ENCODE assay signal across 8 cellular contexts in genomic region chr14:59360923-59361794, GRCh38.
DNase-seq lines count a peak whose midpoint lies in the region; ATAC-seq and TF ChIP-seq lines count a peak whose summit lies in the region.

No MANE protein-coding gene starts in this region.

- no peak for TF ChIP-seq CTCF in LNCaP clone FGC (IDR thresholded peaks at IDR 0.05; ENCODE audit: control insufficient read depth, extremely low read depth, insufficient read depth)
- TF ChIP-seq CTCF in fibroblast of the aortic adventitia (IDR thresholded peaks at IDR 0.05; ENCODE audit: insufficient read depth, low read length): no peak
- no peak for TF ChIP-seq CTCF in sigmoid colon (IDR thresholded peaks at IDR 0.05)

- no peaks in the 10 kb centered on the region for H3K9me3 Mint-ChIP-seq in activated T-helper 1 cell treated with anti-CD3 and anti-CD28 coated beads, Interleukin-12 subunit alpha, Interleukin-12 subunit beta, Interleukin-2, Interleukin-4 antibody, amounts not matched to agents 30 ng/mL and 10 ng/mL and 1 ng/mL, durations not matched to agents 14 hours and 24 hours and 36 hours

- TF ChIP-seq POLR2A in sigmoid colon (IDR thresholded peaks at IDR 0.05): no peak

- no peak overlapping the region for H3K4me3 Mint-ChIP-seq in activated T-helper 1 cell treated with anti-CD3 and anti-CD28 coated beads, Interleukin-12 subunit alpha, Interleukin-12 subunit beta, Interleukin-2, Interleukin-4 antibody, amounts not matched to agents 30 ng/mL and 10 ng/mL and 1 ng/mL, durations not matched to agents 14 hours and 24 hours and 36 hours

- H3K4me2 ChIP-seq in BLaER1: peak overlapping the region; percentile 54; the same call in 1 of the 2 replicates

- no peak for ATAC-seq in HG03354 (IDR thresholded peaks at IDR 0.05; ENCODE audit: poor library complexity, severe bottlenecking, unreplicated experiment)

- no peaks in the 10 kb centered on the region for H3K27me3 ChIP-seq in BLaER1
- no peaks in the 10 kb centered on the region for H3K27me3 ChIP-seq in sigmoid colon

- WGBS in sigmoid colon, 2 donors: 35 to 60% methylated on average over 13 of the region's 13 CpGs

- no peak overlapping the region for H3K9ac ChIP-seq in BLaER1

- H3K4me1 Mint-ChIP-seq in activated T-helper 1 cell treated with anti-CD3 and anti-CD28 coated beads, Interleukin-12 subunit alpha, Interleukin-12 subunit beta, Interleukin-2, Interleukin-4 antibody, amounts not matched to agents 30 ng/mL and 10 ng/mL and 1 ng/mL, durations not matched to agents 14 hours and 24 hours and 36 hours (ENCODE audit: low read depth): no peaks in the 10 kb centered on the region

- H3K4me3 ChIP-seq in BLaER1 (no peak overlapping the region), LNCaP clone FGC (ENCODE audit: low read depth, low read length) (no peak overlapping the region), fibroblast of the aortic adventitia (ENCODE audit: low read depth, low read length) (no peak overlapping the region), sigmoid colon (no peak overlapping the region)

- DNase-seq in LNCaP clone FGC (ENCODE audit: low read depth): peak; percentile 75
- DNase-seq in RPMI8226: peak; percentile 45
- DNase-seq in fibroblast of the aortic adventitia (ENCODE audit: low read depth): peak; percentile 76
- DNase-seq in sigmoid colon: peak; percentile 84
- DNase-seq in NK-92 treated with Interleukin-12 subunit alpha and Interleukin-12 subunit beta, amount 100 ng/mL, for 24 hours (lab: John Stamatoyannopoulos, UW): no peak
- DNase-seq in activated T-helper 1 cell treated with anti-CD3 and anti-CD28 coated beads, Interleukin-12 subunit alpha, Interleukin-12 subunit beta, Interleukin-2, Interleukin-4 antibody, amounts not matched to agents 30 ng/mL and 10 ng/mL and 1 ng/mL, durations not matched to agents 14 hours and 24 hours and 36 hours (ENCODE audit: low spot score): no peak

- H3K27ac ChIP-seq in BLaER1 (0 out of 2 replicates have a peak overlapping the region, but pooled peaks have one; percentile 16), sigmoid colon (peak overlapping the region; percentile 56 to 84 (median 78))

- H3K27ac Mint-ChIP-seq in activated T-helper 1 cell treated with anti-CD3 and anti-CD28 coated beads, Interleukin-12 subunit alpha, Interleukin-12 subunit beta, Interleukin-2, Interleukin-4 antibody, amounts not matched to agents 30 ng/mL and 10 ng/mL and 1 ng/mL, durations not matched to agents 14 hours and 24 hours and 36 hours: no peak overlapping the region

- H3K4me1 ChIP-seq in BLaER1 (peaks cover 39% of the 10 kb centered on the region), sigmoid colon (peaks cover 0 to 49% (median 45%) of the 10 kb centered on the region in 4 donors)

- no peaks in the 10 kb centered on the region for H3K27me3 Mint-ChIP-seq in activated T-helper 1 cell treated with anti-CD3 and anti-CD28 coated beads, Interleukin-12 subunit alpha, Interleukin-12 subunit beta, Interleukin-2, Interleukin-4 antibody, amounts not matched to agents 30 ng/mL and 10 ng/mL and 1 ng/mL, durations not matched to agents 14 hours and 24 hours and 36 hours (ENCODE audit: insufficient read depth)

- H4K20me1 ChIP-seq in BLaER1: no peaks in the 10 kb centered on the region

- H3K36me3 Mint-ChIP-seq in activated T-helper 1 cell treated with anti-CD3 and anti-CD28 coated beads, Interleukin-12 subunit alpha, Interleukin-12 subunit beta, Interleukin-2, Interleukin-4 antibody, amounts not matched to agents 30 ng/mL and 10 ng/mL and 1 ng/mL, durations not matched to agents 14 hours and 24 hours and 36 hours (ENCODE audit: low read depth): peaks cover 7% of the 10 kb centered on the region

- H3K9me3 ChIP-seq in BLaER1 (no peaks in the 10 kb centered on the region), sigmoid colon (no peaks in the 10 kb centered on the region)

- H3K36me3 ChIP-seq in BLaER1 (peaks cover 32% of the 10 kb centered on the region), sigmoid colon (peaks cover 6 to 47% (median 20%) of the 10 kb centered on the region in 4 donors)

- intact Hi-C loops in sigmoid colon (cut with DNase I): no loop called here
- intact Hi-C loops in activated T-helper 1 cell treated with anti-CD3 and anti-CD28 coated beads, Interleukin-12 subunit alpha, Interleukin-12 subunit beta, Interleukin-2, Interleukin-4 antibody, amounts not matched to agents 30 ng/mL and 10 ng/mL and 1 ng/mL, durations not matched to agents 14 hours and 24 hours and 36 hours (cut with micrococcal nuclease): no loop called here

- TF ChIP-seq EP300 in sigmoid colon (IDR thresholded peaks at IDR 0.05): no peak

Comparison
In these comparisons a context has a peak if more than half of its experiments do, and no peak if none do; other contexts are left out.
1. DNase-seq: peak in LNCaP clone FGC (single experiment), RPMI8226 (single experiment), fibroblast of the aortic adventitia (single experiment) and sigmoid colon (single experiment); none in NK-92 treated with Interleukin-12 subunit alpha and Interleukin-12 subunit beta, amount 100 ng/mL, for 24 hours (single experiment) and activated T-helper 1 cell treated with anti-CD3 and anti-CD28 coated beads, Interleukin-12 subunit alpha, Interleukin-12 subunit beta, Interleukin-2, Interleukin-4 antibody, amounts not matched to agents 30 ng/mL and 10 ng/mL and 1 ng/mL, durations not matched to agents 14 hours and 24 hours and 36 hours (single experiment).